In the genomic region with DNA sequence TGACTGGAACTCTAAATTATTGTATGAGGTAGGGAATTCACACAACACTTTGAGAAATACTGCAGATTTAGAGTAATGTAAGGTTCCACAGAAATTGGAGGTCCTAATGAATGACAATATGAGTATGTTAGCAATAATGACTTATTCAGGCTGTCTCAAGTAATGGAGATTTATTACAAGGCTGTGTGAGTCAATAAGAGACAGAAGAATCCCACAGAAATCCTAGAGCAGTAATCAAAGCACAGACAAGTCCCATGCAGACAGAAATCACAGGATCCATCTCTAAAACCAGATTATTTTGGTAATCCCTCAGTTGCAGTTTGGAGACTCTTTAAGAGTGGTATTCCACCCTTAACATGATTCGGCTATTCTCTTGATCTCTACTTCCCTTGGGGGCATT, we compare ENCODE assay signal across 35 cellular contexts.
DNase-seq lines count a peak whose midpoint lies in the region; ATAC-seq, FAIRE-seq and TF ChIP-seq lines count a peak whose summit lies in the region.
"Had no signal": no experiment of that assay in that cellular context is flagged by ENCODE, and none has a peak within 500 bp of the region (broad histone marks: within the 10 kb centered on the region; RNA-seq: fewer than 3 reads in every experiment).

No MANE protein-coding gene starts in this region.

- H3K27ac ChIP-seq in mesenchymal stem cell (ENCODE audit: low read length, poor library complexity, severe bottlenecking) = no peak overlapping the region
- H3K27ac ChIP-seq: heart right ventricle, HL-60 had no signal

- no peaks in the 10 kb centered on the region for H3K4me1 ChIP-seq in mesenchymal stem cell (ENCODE audit: control insufficient read depth, insufficient read depth, low read depth, low read length)
- H3K4me1 ChIP-seq: BE2C had no signal

- H3K79me1 ChIP-seq in mesenchymal stem cell (replicated peaks; ENCODE audit: low read length, poor library complexity, severe bottlenecking) = no peaks in the 10 kb centered on the region

- WGBS in mesenchymal stem cell = 93% methylated on average over 1 of the region's 1 CpG

- H2BK120ac ChIP-seq in mesenchymal stem cell (ENCODE audit: low read depth, low read length) = no peak overlapping the region

- no peak overlapping the region for H3K4me2 ChIP-seq in mesenchymal stem cell (ENCODE audit: low read length, poor library complexity, severe bottlenecking)

- H2AK5ac ChIP-seq in mesenchymal stem cell (ENCODE audit: low read length, severe bottlenecking) = no peak overlapping the region

- H3K36me3 ChIP-seq in bronchial epithelial cell (ENCODE audit: control insufficient read depth, insufficient read depth, low read length) (no peaks in the 10 kb centered on the region), mesenchymal stem cell (ENCODE audit: control insufficient read depth in 1 of 2, insufficient read depth in 2 of 2, low read depth in 1 of 2, low read length in 2 of 2) (no peaks in the 10 kb centered on the region)
- H3K36me3 ChIP-seq: BE2C, heart right ventricle had no signal

- DNase-seq in A172 (ENCODE audit: low spot score) = peak; percentile 54
- peak; percentile 19 for DNase-seq in LoVo (ENCODE audit: low spot score)
- peak; percentile 72 for DNase-seq in bronchial epithelial cell (ENCODE audit: low read depth)
- DNase-seq in mesenchymal stem cell = no peak
- no peak for DNase-seq in NOMO-1 treated with DMSO at 0.1 percent for 48 hours (lab: John Stamatoyannopoulos, UW; ENCODE audit: unreplicated experiment)
- DNase-seq in NCI-H2029 treated with DMSO at 0.1 percent for 48 hours (lab: John Stamatoyannopoulos, UW) = no peak
- DNase-seq in chondrocyte (ENCODE audit: low spot score) = no peak
- DNase-seq: activated CD4-positive, alpha-beta T cell treated with anti-CD3 and anti-CD28 coated beads for 48 hours; activated CD8-positive, alpha-beta memory T cell treated with anti-CD3 and anti-CD28 coated beads for 24 hours; activated T-cell treated with anti-CD3 and anti-CD28 coated beads for 4 hours; amygdala; BE2C; CD8-positive, alpha-beta T cell; DMS 273 treated with DMSO at 0.1 percent for 48 hours; foreskin melanocyte; heart right ventricle; kidney; midbrain; naive thymus-derived CD4-positive, alpha-beta T cell; NCI-H1417 treated with DMSO at 0.1 percent for 48 hours; NCI-H2081 treated with DMSO at 0.1 percent for 48 hours; NCI-H2227 treated with DMSO at 0.1 percent for 48 hours; NCI-H526 treated with DMSO at 0.1 percent for 48 hours; stimulated activated CD4-positive, alpha-beta T cell treated with anti-CD3 and anti-CD28 coated beads, Interleukin-15, amount 100 ng/mL, for 24 hours; T1000; trophoblast cell had no signal

- H3K27me3 Mint-ChIP-seq in chondrocyte (ENCODE audit: low read depth) = peaks cover 4% of the 10 kb centered on the region

- no peak overlapping the region for H4K91ac ChIP-seq in mesenchymal stem cell (ENCODE audit: low read length)

- no peak overlapping the region for H3K4ac ChIP-seq in mesenchymal stem cell (ENCODE audit: low read depth in 1 of 2, low read length in 2 of 2)

- H3K27me3 ChIP-seq in bronchial epithelial cell (ENCODE audit: control insufficient read depth, insufficient read depth, low read length) (no peaks in the 10 kb centered on the region), mesenchymal stem cell (ENCODE audit: control insufficient read depth in 1 of 2, insufficient read depth in 1 of 2, low read length in 2 of 2) (no peaks in the 10 kb centered on the region)
- H3K27me3 ChIP-seq: BE2C had no signal

- no peak overlapping the region for H2BK15ac ChIP-seq in mesenchymal stem cell (ENCODE audit: low read depth, poor library complexity, severe bottlenecking)

- H2BK12ac ChIP-seq in mesenchymal stem cell (ENCODE audit: low read length in 2 of 2) = no peak overlapping the region

- H3K4me3 ChIP-seq in bronchial epithelial cell (ENCODE audit: low read depth, low read length) (no peak overlapping the region), mesenchymal stem cell (ENCODE audit: insufficient read depth in 1 of 2, low read depth in 1 of 2, low read length in 2 of 2) (no peak overlapping the region)
- H3K4me3 ChIP-seq: heart right ventricle had no signal

- peaks cover 4% of the 10 kb centered on the region for H3K4me1 Mint-ChIP-seq in chondrocyte (ENCODE audit: low read depth)
- H3K4me1 Mint-ChIP-seq: activated naive CD4-positive, alpha-beta T cell treated with anti-CD3 and anti-CD28 coated beads, Interleukin-2, amount 50 U/mL, for 24 hours; stimulated activated effector memory CD8-positive, alpha-beta T cell treated with anti-CD3 and anti-CD28 coated beads, Interleukin-12 subunit alpha, Interleukin-12 subunit beta, amount 100 ng/mL, for 72 hours had no signal

- peak overlapping the region; percentile 79 for H3K9ac ChIP-seq in mesenchymal stem cell (ENCODE audit: low read length)

- no peak for FAIRE-seq in bronchial epithelial cell (lab: Jason Lieb, UNC)
- FAIRE-seq: colon, endothelial cell of umbilical vein, GM18507, GM19239, H1, kidney had no signal

- no peak overlapping the region for H3K27ac Mint-ChIP-seq in chondrocyte (ENCODE audit: unreplicated experiment)
- H3K27ac Mint-ChIP-seq: activated naive CD4-positive, alpha-beta T cell treated with anti-CD3 and anti-CD28 coated beads, Interleukin-2, amount 50 U/mL, for 24 hours; CD8-positive, alpha-beta T cell; naive thymus-derived CD4-positive, alpha-beta T cell; stimulated activated effector memory CD8-positive, alpha-beta T cell treated with anti-CD3 and anti-CD28 coated beads, Interleukin-12 subunit alpha, Interleukin-12 subunit beta, amount 100 ng/mL, for 72 hours had no signal

- H3K9me3 Mint-ChIP-seq in chondrocyte (ENCODE audit: low read depth) = no peaks in the 10 kb centered on the region
- H3K9me3 Mint-ChIP-seq: CD8-positive, alpha-beta T cell; stimulated activated effector memory CD8-positive, alpha-beta T cell treated with anti-CD3 and anti-CD28 coated beads, Interleukin-12 subunit alpha, Interleukin-12 subunit beta, amount 100 ng/mL, for 72 hours had no signal

- no peak overlapping the region for H2AFZ ChIP-seq in mesenchymal stem cell (ENCODE audit: low read depth, low read length)

- TF ChIP-seq CTCF in bronchial epithelial cell (IDR thresholded peaks at IDR 0.05; ENCODE audit: insufficient read depth, low read length, severe bottlenecking) = no peak
- no peak for TF ChIP-seq CTCF in chondrocyte (IDR thresholded peaks at IDR 0.05)

- no peak overlapping the region for H3K4me3 Mint-ChIP-seq in chondrocyte (ENCODE audit: unreplicated experiment)
- H3K4me3 Mint-ChIP-seq: activated naive CD4-positive, alpha-beta T cell treated with anti-CD3 and anti-CD28 coated beads, Interleukin-2, amount 50 U/mL, for 24 hours; CD8-positive, alpha-beta T cell; naive thymus-derived CD4-positive, alpha-beta T cell; stimulated activated effector memory CD8-positive, alpha-beta T cell treated with anti-CD3 and anti-CD28 coated beads, Interleukin-12 subunit alpha, Interleukin-12 subunit beta, amount 100 ng/mL, for 72 hours had no signal

- H3K36me3 Mint-ChIP-seq in chondrocyte (ENCODE audit: low read depth) = no peaks in the 10 kb centered on the region
- H3K36me3 Mint-ChIP-seq: CD8-positive, alpha-beta T cell; stimulated activated effector memory CD8-positive, alpha-beta T cell treated with anti-CD3 and anti-CD28 coated beads, Interleukin-12 subunit alpha, Interleukin-12 subunit beta, amount 100 ng/mL, for 72 hours had no signal

- no peak overlapping the region for H3K14ac ChIP-seq in mesenchymal stem cell (ENCODE audit: low read length in 2 of 2)

- H3K9me3 ChIP-seq in mesenchymal stem cell (ENCODE audit: control insufficient read depth, low read length) = no peaks in the 10 kb centered on the region
- H3K9me3 ChIP-seq: BE2C had no signal

- H2BK5ac ChIP-seq in mesenchymal stem cell (ENCODE audit: low read depth, low read length, poor library complexity, severe bottlenecking) = no peak overlapping the region

- no peak overlapping the region for H3K23ac ChIP-seq in mesenchymal stem cell (ENCODE audit: low read length in 2 of 2)

- H3K18ac ChIP-seq in mesenchymal stem cell (ENCODE audit: low read depth in 1 of 2, low read length in 2 of 2) = no peak overlapping the region

- no peak for ATAC-seq in GM21576 (IDR thresholded peaks at IDR 0.05; ENCODE audit: unreplicated experiment)
- ATAC-seq: CD8-positive, alpha-beta T cell; heart right ventricle; naive thymus-derived CD4-positive, alpha-beta T cell; stimulated activated effector memory CD8-positive, alpha-beta T cell treated with anti-CD3 and anti-CD28 coated beads, Interleukin-12 subunit alpha, Interleukin-12 subunit beta, amount 100 ng/mL, for 72 hours had no signal

- H4K8ac ChIP-seq in mesenchymal stem cell (ENCODE audit: low read length) = no peak overlapping the region

Comparison
In these comparisons a context has a peak if more than half of its experiments do, and no peak if none do; other contexts are left out.
1. DNase-seq: peak in A172 (single experiment), LoVo (single experiment) and bronchial epithelial cell (single experiment); none in mesenchymal stem cell (single experiment), NOMO-1 treated with DMSO at 0.1 percent for 48 hours (single experiment), NCI-H2029 treated with DMSO at 0.1 percent for 48 hours (single experiment) and chondrocyte (single experiment).